In the genomic region with DNA sequence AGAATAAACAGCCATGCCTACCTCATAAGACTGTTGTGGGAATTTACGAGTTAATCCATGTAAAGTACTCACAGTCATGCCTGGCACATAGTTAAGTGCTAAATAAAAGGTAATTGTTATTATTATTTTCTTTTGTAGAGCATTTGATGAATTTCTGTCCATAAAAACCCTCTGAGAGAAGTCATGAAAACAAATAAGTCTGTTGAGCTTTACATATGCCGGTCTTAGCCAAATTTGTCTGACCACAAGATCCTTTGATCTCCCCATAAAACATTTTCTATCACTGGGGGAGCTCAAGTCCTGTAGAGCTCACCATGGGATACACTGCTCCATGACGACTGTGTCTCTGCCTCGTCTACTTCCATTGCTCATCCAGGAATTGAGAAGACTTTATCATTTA, we compare ENCODE assay signal across 15 cellular contexts.
DNase-seq lines count a peak whose midpoint lies in the region; ATAC-seq and TF ChIP-seq lines count a peak whose summit lies in the region.
"Had no signal": no experiment of that assay in that cellular context is flagged by ENCODE, and none has a peak within 500 bp of the region (broad histone marks: within the 10 kb centered on the region; RNA-seq: fewer than 3 reads in every experiment).

No MANE protein-coding gene starts in this region.

- TF ChIP-seq CTCF in Calu3 (IDR thresholded peaks at IDR 0.05; ENCODE audit: unreplicated experiment) (no peak), progenitor cell of endocrine pancreas (IDR thresholded peaks at IDR 0.05; ENCODE audit: unreplicated experiment) (no peak), foreskin keratinocyte (conservative IDR thresholded peaks at IDR 0.05) (no peak)

- H3K9me3 ChIP-seq in aorta (ENCODE audit: control insufficient read depth, low read length): no peaks in the 10 kb centered on the region
- H3K9me3 ChIP-seq: Peyer's patch had no signal

- H3K27ac Mint-ChIP-seq in Calu3 (ENCODE audit: unreplicated experiment) (peak overlapping the region; percentile 79), progenitor cell of endocrine pancreas (peak overlapping the region; percentile 93)

- BruUV-seq in Calu3 (replicated peaks; lab: Mats Ljungman, UMichigan): no TSS peak

- H3K4me1 Mint-ChIP-seq in Calu3 (ENCODE audit: low read depth, unreplicated experiment) (peaks cover 74% of the 10 kb centered on the region), progenitor cell of endocrine pancreas (ENCODE audit: low read depth) (peaks cover 56% of the 10 kb centered on the region)

- CTCF ChIA-PET in Calu3 (lab: Charles Lee): no interaction called here

- H3K27ac ChIP-seq in aorta (ENCODE audit: low read depth in 1 of 2, low read length in 2 of 2) (no peak overlapping the region), foreskin keratinocyte (no peak overlapping the region)
- H3K27ac ChIP-seq: C4-2B, Peyer's patch had no signal

- no peaks in the 10 kb centered on the region for H3K4me1 ChIP-seq in aorta (ENCODE audit: control insufficient read depth in 1 of 2, insufficient read depth in 2 of 2, low read length in 2 of 2)
- no peaks in the 10 kb centered on the region for H3K4me1 ChIP-seq in foreskin keratinocyte
- H3K4me1 ChIP-seq: Peyer's patch had no signal

- H3K4me3 ChIP-seq in aorta (ENCODE audit: low read length in 2 of 2): no peak overlapping the region
- H3K4me3 ChIP-seq: Peyer's patch had no signal

- 91 to 92% methylated on average over 4 of the region's 4 CpGs for WGBS in aorta, 2 donors

- peaks cover 15% of the 10 kb centered on the region for H3K36me3 Mint-ChIP-seq in Calu3 (ENCODE audit: insufficient read depth, unreplicated experiment)
- H3K36me3 Mint-ChIP-seq in progenitor cell of endocrine pancreas (ENCODE audit: insufficient read depth): peaks cover 7% of the 10 kb centered on the region

- intact Hi-C loops in Calu3 (cut with micrococcal nuclease; ENCODE audit: unreplicated experiment): loop anchor here (10.0 kb wide), 1 partner anchor 110 kb away; a partner anchor contains a TSS
- intact Hi-C loops in aorta (cut with DNase I): no loop called here

- H3K27me3 ChIP-seq in aorta (ENCODE audit: control insufficient read depth in 1 of 2, insufficient read depth in 2 of 2, low read length in 1 of 2) (no peaks in the 10 kb centered on the region), foreskin keratinocyte (no peaks in the 10 kb centered on the region)
- H3K27me3 ChIP-seq: Peyer's patch had no signal

- no peak for ATAC-seq in GM19324 (IDR thresholded peaks at IDR 0.05; ENCODE audit: low FRiP score, unreplicated experiment)
- ATAC-seq in aorta (ENCODE audit: low FRiP score): no peak
- no peak for ATAC-seq in HG03460 (IDR thresholded peaks at IDR 0.05; ENCODE audit: unreplicated experiment)
- no peak for ATAC-seq in foreskin keratinocyte

- H3K27me3 Mint-ChIP-seq in Calu3 (ENCODE audit: unreplicated experiment) (no peaks in the 10 kb centered on the region), progenitor cell of endocrine pancreas (no peaks in the 10 kb centered on the region)

- peak overlapping the region; percentile 42 for H3K4me3 Mint-ChIP-seq in Calu3 (ENCODE audit: low read depth, unreplicated experiment)
- H3K4me3 Mint-ChIP-seq in progenitor cell of endocrine pancreas (ENCODE audit: low read depth): no peak overlapping the region

- DNase-seq in Calu3: no peak
- peak; percentile 16 for DNase-seq in LoVo (ENCODE audit: low spot score)
- peak; percentile 7 for DNase-seq in brain pericyte (ENCODE audit: low read depth, low spot score)
- DNase-seq in progenitor cell of endocrine pancreas (ENCODE audit: low spot score, unreplicated experiment): no peak
- no peak for DNase-seq in aorta
- DNase-seq in foreskin keratinocyte: no peak
- DNase-seq: Kasumi-1, NCI-H1417, NCI-H1930, NCI-H2171, Peyer's patch, SHP77 treated with DMSO at 0.1 percent for 48 hours had no signal

- H3K9me3 Mint-ChIP-seq in Calu3 (ENCODE audit: low read depth, unreplicated experiment): no peaks in the 10 kb centered on the region
- peaks cover 6% of the 10 kb centered on the region for H3K9me3 Mint-ChIP-seq in progenitor cell of endocrine pancreas (ENCODE audit: low read depth)

- no peaks in the 10 kb centered on the region for H3K36me3 ChIP-seq in aorta (ENCODE audit: control insufficient read depth in 1 of 2, insufficient read depth in 2 of 2, low read length in 1 of 2)
- H3K36me3 ChIP-seq: Peyer's patch had no signal

Comparison
In these comparisons a context has a peak if more than half of its experiments do, and no peak if none do; other contexts are left out.
1. DNase-seq: peak in LoVo (single experiment) and brain pericyte (single experiment); none in Calu3 (single experiment), progenitor cell of endocrine pancreas (single experiment), aorta (0 of 2) and foreskin keratinocyte (0 of 2).